15 cellular contexts compared by ENCODE assay signal in the genomic region with DNA sequence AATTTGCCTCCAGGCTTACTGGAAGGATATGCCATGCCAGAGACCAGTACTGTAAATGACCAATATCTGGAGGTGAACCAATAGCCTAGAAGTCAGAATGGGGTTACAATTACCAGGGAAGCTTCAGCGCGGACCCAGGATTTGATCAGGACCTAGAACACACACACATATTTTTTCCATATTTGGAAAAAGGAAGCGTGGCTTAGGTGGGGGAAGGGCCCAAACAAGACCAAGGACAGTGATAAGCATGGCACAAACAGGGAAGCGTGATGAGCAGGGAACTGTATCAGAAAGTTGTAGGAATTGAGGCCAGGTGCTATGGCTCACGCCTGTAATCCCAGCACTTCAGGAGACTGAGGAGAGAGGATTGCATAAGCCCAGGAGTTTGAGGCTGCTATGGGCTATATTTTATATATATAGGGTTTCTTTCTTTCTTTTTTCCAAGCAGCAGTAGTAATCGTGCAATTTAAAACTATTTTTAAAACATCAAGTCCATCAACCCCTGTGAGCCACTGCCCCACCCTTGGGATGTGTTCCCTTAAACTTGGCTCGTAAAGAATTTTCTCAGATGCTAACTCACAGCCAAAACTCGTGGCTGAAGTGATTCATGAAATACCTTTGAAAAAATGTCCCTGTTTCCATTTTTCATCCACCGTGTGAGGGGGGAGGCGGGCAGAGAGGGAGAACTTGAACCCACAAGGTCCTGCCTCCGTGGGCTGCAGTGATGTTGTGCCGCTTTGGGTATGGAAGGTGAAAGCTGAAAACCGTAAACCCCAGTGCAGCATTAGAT. TPM values are rescaled to one million over a fixed set of nuclear protein-coding genes. Genes with fewer than 3 reads are reported as not detected.
DNase-seq lines count a peak whose midpoint lies in the region; ATAC-seq and TF ChIP-seq lines count a peak whose summit lies in the region.
"Had no signal": no experiment of that assay in that cellular context is flagged by ENCODE, and none has a peak within 500 bp of the region (broad histone marks: within the 10 kb centered on the region; RNA-seq: fewer than 3 reads in every experiment).

No MANE protein-coding gene starts in this region.

- peaks cover 0 to 18% (median 2%) of the 10 kb centered on the region in 3 donors for H3K27me3 Mint-ChIP-seq in immature natural killer cell (ENCODE audit: low read depth in 3 of 3)
- H3K27me3 Mint-ChIP-seq: type B pancreatic cell had no signal

- ATAC-seq in HG02885 (IDR thresholded peaks at IDR 0.05; ENCODE audit: poor library complexity, unreplicated experiment) = no peak

- no peaks in the 10 kb centered on the region for H3K9me3 Mint-ChIP-seq in immature natural killer cell
- H3K9me3 Mint-ChIP-seq: type B pancreatic cell had no signal

- no peaks in the 10 kb centered on the region for H3K27me3 ChIP-seq in tibial artery

- H3K4me3 Mint-ChIP-seq in immature natural killer cell = no peak overlapping the region
- H3K4me3 Mint-ChIP-seq: type B pancreatic cell had no signal

- DNase-seq in NCI-H146 (lab: John Stamatoyannopoulos, UW) (peak; percentile 57), NCI-H146 treated with DMSO at 0.1 percent for 48 hours (lab: John Stamatoyannopoulos, UW; ENCODE audit: unreplicated experiment) (no peak), SW 1271 (lab: John Stamatoyannopoulos, UW) (peak; percentile 34 to 58), fibroblast of villous mesenchyme (ENCODE audit: low read depth) (peak; percentile 71), tibial artery (peak in 1 of 2 donors; percentile 73), immature natural killer cell (no peak), Kasumi-1 (lab: John Stamatoyannopoulos, UW) (no peak)
- DNase-seq: DMS79, NCI-H1048, NCI-H510A treated with DMSO at 0.1 percent for 48 hours had no signal

- peaks cover 0 to 3% of the 10 kb centered on the region in 2 donors for H3K4me1 Mint-ChIP-seq in immature natural killer cell

- H3K36me3 Mint-ChIP-seq in immature natural killer cell = no peaks in the 10 kb centered on the region

- H3K4me3 ChIP-seq in fibroblast of villous mesenchyme (ENCODE audit: low read depth, low read length) (no peak overlapping the region), tibial artery (no peak overlapping the region)
- H3K4me3 ChIP-seq: skin epidermis had no signal

- no peak overlapping the region for H3K27ac Mint-ChIP-seq in immature natural killer cell
- H3K27ac Mint-ChIP-seq: type B pancreatic cell had no signal

- no peaks in the 10 kb centered on the region for H3K36me3 ChIP-seq in tibial artery

- intact Hi-C loops in tibial artery (cut with DNase I; ENCODE audit: low total_unique reads) = loop anchor here (10.0 kb wide), 1 partner anchor 130 kb away; the partner anchor contains the start of genes RNFT2 and SPRING1

- TF ChIP-seq CTCF in fibroblast of villous mesenchyme (IDR thresholded peaks at IDR 0.05; ENCODE audit: insufficient read depth, low read depth, low read length) (no peak), tibial artery (IDR thresholded peaks at IDR 0.05) (no peak)

- H3K27ac ChIP-seq in tibial artery = peak overlapping the region; percentile 25 to 31
- H3K27ac ChIP-seq: 22Rv1, VCaP had no signal

- H3K4me1 ChIP-seq in tibial artery = peaks cover 0 to 37% (median 24%) of the 10 kb centered on the region in 4 donors

- no peaks in the 10 kb centered on the region for H3K9me3 ChIP-seq in tibial artery

RNA-seq across cellular contexts. Expression of gene HRK, which starts 16.7 kb away (rescaled TPM):
- total RNA-seq in fibroblast of villous mesenchyme = under 0.01 TPM in 1 of 2 replicates, not detected in the other
- not detected for polyA plus RNA-seq in immature natural killer cell

RNA-seq across cellular contexts. Expression of gene FBXW8, which starts 46.2 kb away (rescaled TPM):
- 24.6 and 30.3 TPM in 2 replicates for total RNA-seq in fibroblast of villous mesenchyme
- 10 to 100 TPM in 2 of 3 donors, 1 to 10 TPM in 1; 6.6 to 11.6 (median 10.6) TPM for polyA plus RNA-seq in immature natural killer cell

Comparison
In these comparisons a context has a peak if more than half of its experiments do, and no peak if none do; other contexts are left out.
1. DNase-seq: peak in NCI-H146 (single experiment), SW 1271 (2 of 2) and fibroblast of villous mesenchyme (single experiment); none in NCI-H146 treated with DMSO at 0.1 percent for 48 hours (single experiment), immature natural killer cell (0 of 3) and Kasumi-1 (0 of 2).